8 cellular contexts compared by ENCODE assay signal in genomic region chr4:55435136-55435535, GRCh38. TPM values are rescaled to one million over a fixed set of nuclear protein-coding genes. Genes with fewer than 3 reads are reported as not detected.
DNase-seq lines count a peak whose midpoint lies in the region; ATAC-seq and TF ChIP-seq lines count a peak whose summit lies in the region.

No MANE protein-coding gene starts in this region.

- peak; percentile 29 for TF ChIP-seq CTCF in AG09319 (IDR thresholded peaks at IDR 0.05; ENCODE audit: low read depth, low read length)
- TF ChIP-seq CTCF in mucosa of descending colon (IDR thresholded peaks at IDR 0.05), result no peak

- H3K36me3 ChIP-seq in mucosa of descending colon (ENCODE audit: low read depth), result no peaks in the 10 kb centered on the region

- peak overlapping the region; percentile 19 for H3K27ac ChIP-seq in caudate nucleus (ENCODE audit: low read depth, low read length)

- H3K4me1 ChIP-seq in mucosa of descending colon (ENCODE audit: low read depth), result peaks cover 8% of the 10 kb centered on the region

- ATAC-seq in GM19023 (IDR thresholded peaks at IDR 0.05; ENCODE audit: unreplicated experiment) (peak; percentile 85), HG03571 (IDR thresholded peaks at IDR 0.05; ENCODE audit: unreplicated experiment) (peak; percentile 50), mucosa of descending colon (no peak)

- no peaks in the 10 kb centered on the region for H3K9me3 ChIP-seq in mucosa of descending colon

- no peak for DNase-seq in AG09319 (ENCODE audit: extremely low read depth, low read depth)
- no peak for DNase-seq in caudate nucleus (lab: John Stamatoyannopoulos, UW)
- peak; percentile 41 for DNase-seq in pons (ENCODE audit: low spot score)
- no peak for DNase-seq in HuH-7 (ENCODE audit: low spot score)
- no peak for DNase-seq in amniotic stem cell (lab: John Stamatoyannopoulos, UW)
- no peak for DNase-seq in mucosa of descending colon

- H3K4me3 ChIP-seq in mucosa of descending colon, result no peak overlapping the region

- intact Hi-C loops in mucosa of descending colon (cut with DNase I, micrococcal nuclease), result no loop called here

RNA-seq across cellular contexts. Expression of gene TMEM165, which starts 39.4 kb away (rescaled TPM):
- total RNA-seq in mucosa of descending colon, result 10 to 100 TPM; 56.4 to 85.8 (median 77.6) TPM
